Comparison of ENCODE assay signal across 16 cellular contexts in genomic region chr21:32256226-32256625, GRCh38. TPM values are rescaled to one million over a fixed set of nuclear protein-coding genes. Genes with fewer than 3 reads are reported as not detected.
DNase-seq lines count a peak whose midpoint lies in the region; ATAC-seq and TF ChIP-seq lines count a peak whose summit lies in the region.
"Had no signal": no experiment of that assay in that cellular context is flagged by ENCODE, and none has a peak within 500 bp of the region (broad histone marks: within the 10 kb centered on the region; RNA-seq: fewer than 3 reads in every experiment).

No MANE protein-coding gene starts in this region.

- DNase-seq in NCI-H1092 treated with DMSO at 0.1 percent for 48 hours (lab: John Stamatoyannopoulos, UW) (peak; percentile 29), thoracic aorta (ENCODE audit: low spot score) (no peak)
- no peak for DNase-seq in CD4-positive, alpha-beta T cell
- DNase-seq: activated CD4-positive, alpha-beta memory T cell treated with anti-CD3 and anti-CD28 coated beads for 36 hours; activated T-cell treated with anti-CD3 and anti-CD28 coated beads, Interleukin-2, amount 50 U/mL, for 24 hours; effector CD4-positive, alpha-beta T cell; NCI-H187 treated with DMSO at 0.1 percent for 48 hours; stimulated activated CD4-positive, alpha-beta T cell treated with anti-CD3 and anti-CD28 coated beads, Interleukin-1b, Interleukin-23, amount 100 ng/mL, for 48 hours had no signal

- H3K9me3 Mint-ChIP-seq in brain, result peaks cover 0 to 4% (median 2%) of the 10 kb centered on the region in 5 experiments
- peaks cover under 1% of the 10 kb centered on the region for H3K9me3 Mint-ChIP-seq in CD4-positive, alpha-beta T cell

- intact Hi-C loops in CD4-positive, alpha-beta T cell (cut with DNase I, micrococcal nuclease), result loop anchor here in 1 of 2 experiments (5.0 kb wide), 1 partner anchor 389 kb away; no protein-coding TSS in a partner anchor

- H3K4me3 Mint-ChIP-seq in brain, result peak overlapping the region; percentile 1 to 73 (median 57)
- H3K4me3 Mint-ChIP-seq in CD4-positive, alpha-beta T cell, result no peak overlapping the region
- H3K4me3 Mint-ChIP-seq: activated CD4-positive, alpha-beta memory T cell treated with anti-CD3 and anti-CD28 coated beads for 36 hours; activated naive CD8-positive, alpha-beta T cell; activated T-cell treated with anti-CD3 and anti-CD28 coated beads, Interleukin-2, amount 50 U/mL, for 24 hours had no signal

- H3K4me3 ChIP-seq in muscle layer of duodenum (ENCODE audit: low read depth in 1 of 2, low read length in 2 of 2) (no peak overlapping the region), thoracic aorta (peak overlapping the region; percentile 23)
- H3K4me3 ChIP-seq: BLaER1, cardiac muscle cell had no signal

- H3K27ac ChIP-seq in muscle layer of duodenum (ENCODE audit: low read length) (peak overlapping the region; percentile 40), thoracic aorta (peak overlapping the region; percentile 46 to 62)
- H3K27ac ChIP-seq in CD4-positive, alpha-beta T cell (ENCODE audit: low read depth, low read length), result no peak overlapping the region
- H3K27ac ChIP-seq: BLaER1, cardiac muscle cell had no signal

- ATAC-seq in thoracic aorta (ENCODE audit: insufficient number of reproducible peaks, low FRiP score, low read depth) (no peak), HG03342 (IDR thresholded peaks at IDR 0.05; ENCODE audit: unreplicated experiment) (no peak), HG02840 (IDR thresholded peaks at IDR 0.05; ENCODE audit: low FRiP score, unreplicated experiment) (no peak)
- ATAC-seq in CD4-positive, alpha-beta T cell (ENCODE audit: poor library complexity), result no peak

- peaks cover 34% of the 10 kb centered on the region for H3K4me1 Mint-ChIP-seq in brain
- H3K4me1 Mint-ChIP-seq in CD4-positive, alpha-beta T cell (ENCODE audit: low read depth), result no peaks in the 10 kb centered on the region

- CTCF ChIA-PET in CD4-positive, alpha-beta T cell (lab: Charles Lee), result no interaction called here

- H3K27me3 Mint-ChIP-seq in brain, result peaks cover 8% of the 10 kb centered on the region
- H3K27me3 Mint-ChIP-seq in CD4-positive, alpha-beta T cell, result peaks cover 32% of the 10 kb centered on the region

- H3K36me3 ChIP-seq in muscle layer of duodenum (ENCODE audit: control insufficient read depth in 1 of 2, insufficient read depth in 2 of 2, low read length in 2 of 2), result no peaks in the 10 kb centered on the region
- no peaks in the 10 kb centered on the region for H3K36me3 ChIP-seq in thoracic aorta
- H3K36me3 ChIP-seq: BLaER1, cardiac muscle cell had no signal

- no peak for TF ChIP-seq CTCF in brain (conservative IDR thresholded peaks at IDR 0.05)
- TF ChIP-seq CTCF in thoracic aorta (IDR thresholded peaks at IDR 0.05), result no peak
- TF ChIP-seq CTCF in CD4-positive, alpha-beta T cell (IDR thresholded peaks at IDR 0.05), result no peak

- POLR2A ChIA-PET in CD4-positive, alpha-beta T cell (lab: Charles Lee), result no interaction called here

- H3K27me3 ChIP-seq in muscle layer of duodenum (ENCODE audit: low read depth, low read length) (no peaks in the 10 kb centered on the region), thoracic aorta (replicated peaks; ENCODE audit: insufficient read depth) (no peaks in the 10 kb centered on the region)
- no peaks in the 10 kb centered on the region for H3K27me3 ChIP-seq in CD4-positive, alpha-beta T cell (ENCODE audit: control insufficient read depth, insufficient read depth, low read length)
- H3K27me3 ChIP-seq: BLaER1, cardiac muscle cell had no signal

- H3K27ac Mint-ChIP-seq in brain, result peak overlapping the region; percentile 91 to 96 (median 92)
- H3K27ac Mint-ChIP-seq in CD4-positive, alpha-beta T cell, result no peak overlapping the region
- H3K27ac Mint-ChIP-seq: activated CD4-positive, alpha-beta memory T cell treated with anti-CD3 and anti-CD28 coated beads for 36 hours; activated naive CD8-positive, alpha-beta T cell; activated T-cell treated with anti-CD3 and anti-CD28 coated beads, Interleukin-2, amount 50 U/mL, for 24 hours had no signal

- no peaks in the 10 kb centered on the region for H3K9me3 ChIP-seq in muscle layer of duodenum (ENCODE audit: control insufficient read depth in 1 of 2, low read length in 2 of 2)
- no peaks in the 10 kb centered on the region for H3K9me3 ChIP-seq in thoracic aorta
- no peaks in the 10 kb centered on the region for H3K9me3 ChIP-seq in CD4-positive, alpha-beta T cell (ENCODE audit: control insufficient read depth, low read length)

- H3K36me3 Mint-ChIP-seq in brain, result no peaks in the 10 kb centered on the region
- no peaks in the 10 kb centered on the region for H3K36me3 Mint-ChIP-seq in CD4-positive, alpha-beta T cell (ENCODE audit: low read depth)
- H3K36me3 Mint-ChIP-seq: activated naive CD8-positive, alpha-beta T cell had no signal

- H3K4me1 ChIP-seq in muscle layer of duodenum (ENCODE audit: control insufficient read depth in 1 of 2, insufficient read depth in 2 of 2, low read length in 2 of 2) (peaks cover 0 to 25% of the 10 kb centered on the region in 2 donors), thoracic aorta (ENCODE audit: control insufficient read depth in 1 of 2, low read depth in 2 of 2) (peaks cover 8 to 36% of the 10 kb centered on the region in 2 donors)
- H3K4me1 ChIP-seq: BLaER1 had no signal

RNA-seq across cellular contexts. Expression of gene MIS18A, which starts 22.6 kb away (rescaled TPM):
- polyA plus RNA-seq in brain (ENCODE audit: insufficient read depth, low read depth, low replicate concordance), result 12.7 TPM
- total RNA-seq in thoracic aorta, result 1 to 10 TPM; 3.7 to 4.6 TPM
- total RNA-seq in CD4-positive, alpha-beta T cell, result 1 to 10 TPM; 2.7 to 3.0 TPM

RNA-seq across cellular contexts. Expression of gene MRAP, which starts 42.4 kb away (rescaled TPM):
- 0.92 TPM for polyA plus RNA-seq in brain (ENCODE audit: insufficient read depth, low read depth, low replicate concordance)
- total RNA-seq in thoracic aorta, result not detected
- not detected for total RNA-seq in CD4-positive, alpha-beta T cell
- total RNA-seq: activated CD4-positive, alpha-beta memory T cell treated with anti-CD3 and anti-CD28 coated beads for 36 hours; cardiac muscle cell; myocyte had no signal
- polyA plus RNA-seq: cardiac muscle cell had no signal
